Comparison of ENCODE assay signal across 9 cellular contexts in genomic region chr3:126083511-126083912, GRCh38. TPM values are rescaled to one million over a fixed set of nuclear protein-coding genes. Genes with fewer than 3 reads are reported as not detected.
DNase-seq lines count a peak whose midpoint lies in the region; ATAC-seq, FAIRE-seq and TF ChIP-seq lines count a peak whose summit lies in the region.
"Had no signal": no experiment of that assay in that cellular context is flagged by ENCODE, and none has a peak within 500 bp of the region (broad histone marks: within the 10 kb centered on the region; RNA-seq: fewer than 3 reads in every experiment).

No MANE protein-coding gene starts in this region.

- H3K14ac ChIP-seq in H1 (ENCODE audit: insufficient read length), result no peak overlapping the region

- H3K56ac ChIP-seq in H1 (replicated peaks; ENCODE audit: insufficient read length, low read depth, low read length), result no peak overlapping the region

- H3K4ac ChIP-seq in H1 (replicated peaks; ENCODE audit: insufficient read length, low read depth, low read length), result peak overlapping the region; percentile 53

- H4K91ac ChIP-seq in H1 (replicated peaks; ENCODE audit: insufficient read length, low read length), result no peak overlapping the region

- no peak overlapping the region for H2BK20ac ChIP-seq in H1 (ENCODE audit: low read length)

- no peak overlapping the region; the same call in 1 of the 2 replicates for H2AFZ ChIP-seq in H1 (ENCODE audit: low read length)

- H3K9ac ChIP-seq in H1 (replicated peaks in 1 of 4; ENCODE audit: extremely low read depth in 1 of 4, low read depth in 3 of 4, low read length in 3 of 4), result peak overlapping the region in 2 of 4 experiments; percentile 48 to 61; a peak in 4 of 7 replicates

- POLR2A ChIA-PET in activated B cell treated with CpG ODN at 0.5 μM for 24 hours (lab: Charles Lee) (interaction anchor here (0.6 to 1.3 kb wide), 5 partner anchors 7 to 1387 kb away, joined by 3 to 7 read pairs (median 3); partner anchors contain the start of gene ZXDC), H1 (lab: Charles Lee; ENCODE audit: partially characterized antibody) (interaction anchor here (0.7 kb wide), 1 partner anchor 120 kb away, joined by 3 read pairs; no protein-coding TSS in a partner anchor)

- H3K18ac ChIP-seq in H1 (ENCODE audit: extremely low read depth, low read length), result no peak overlapping the region

- H3K79me1 ChIP-seq in H1 (ENCODE audit: low read depth, low read length), result no peaks in the 10 kb centered on the region

- H2BK5ac ChIP-seq in H1 (ENCODE audit: low read depth, low read length), result peak overlapping the region; percentile 60; the same call in 1 of the 2 replicates

- no peak overlapping the region for H2BK15ac ChIP-seq in H1 (ENCODE audit: low read length)

- no peak overlapping the region for H2BK12ac ChIP-seq in H1 (ENCODE audit: low read depth, low read length)

- no peak overlapping the region for H3K23ac ChIP-seq in H1 (ENCODE audit: insufficient read length)

- H3K4me1 ChIP-seq in H1 (replicated peaks in 1 of 4; ENCODE audit: control insufficient read depth in 3 of 4, insufficient read depth in 4 of 4, low read length in 3 of 4), result no peaks in the 10 kb centered on the region

- CTCF ChIA-PET in activated B cell treated with CpG ODN at 0.5 μM for 24 hours (lab: Charles Lee) (no interaction called here), H1 (lab: Charles Lee; ENCODE audit: partially characterized antibody) (no interaction called here)

- no peaks in the 10 kb centered on the region; a peak in 1 of 8 replicates for H3K36me3 ChIP-seq in H1 (ENCODE audit: control insufficient read depth in 2 of 4, insufficient read depth in 4 of 4, low read length in 3 of 4)

- peaks cover 16% of the 10 kb centered on the region for H3K4me1 Mint-ChIP-seq in activated B cell treated with CpG ODN at 0.5 μM for 24 hours

- H3K27me3 Mint-ChIP-seq in activated B cell treated with CpG ODN at 0.5 μM for 24 hours, result no peaks in the 10 kb centered on the region

- H3K79me2 ChIP-seq in H1 (ENCODE audit: control insufficient read depth in 1 of 2, insufficient read depth in 2 of 2, low read length in 2 of 2), result no peaks in the 10 kb centered on the region

- peaks cover 4% of the 10 kb centered on the region; the same call in 1 of the 2 replicates for H3K23me2 ChIP-seq in H1 (ENCODE audit: low read depth, low read length)

- FAIRE-seq in H54 (lab: Jason Lieb, UNC) (no peak), H1 (lab: Jason Lieb, UNC) (no peak)
- FAIRE-seq: G401.6 had no signal

- TF ChIP-seq CTCF in activated B cell treated with CpG ODN at 0.5 μM for 24 hours (IDR thresholded peaks at IDR 0.05) (no peak), H1 (IDR thresholded peaks at IDR 0.05; ENCODE audit: control extremely low read depth in 1 of 3, insufficient read depth in 1 of 3, low read depth in 1 of 3, low read length in 3 of 3) (no peak)

- peak overlapping the region; percentile 80 for H4K8ac ChIP-seq in H1 (ENCODE audit: extremely low read depth, insufficient read depth, low read length)

- TF ChIP-seq EP300 in H1 (IDR thresholded peaks at IDR 0.05; ENCODE audit: borderline replicate concordance in 1 of 2, low read depth in 2 of 2, low read length in 2 of 2), result no peak

- no peak for TF ChIP-seq RAD21 in H1 (IDR thresholded peaks at IDR 0.05 in 1 of 2, conservative IDR thresholded peaks at IDR 0.05 in 1 of 2; ENCODE audit: low read depth in 2 of 2, low read length in 2 of 2)

- H4K20me1 ChIP-seq in H1 (replicated peaks in 1 of 2; ENCODE audit: control insufficient read depth in 1 of 2, insufficient read depth in 2 of 2, low read length in 2 of 2), result no peaks in the 10 kb centered on the region

- DNase-seq in NCI-H345 (lab: John Stamatoyannopoulos, UW) (peak; percentile 23), NCI-H345 treated with DMSO at 0.1 percent for 48 hours (lab: John Stamatoyannopoulos, UW; ENCODE audit: unreplicated experiment) (no peak), H54 (ENCODE audit: insufficient read length, low spot score) (peak; percentile 43), LHCN-M2 (ENCODE audit: low read depth) (peak; percentile 36), activated B cell treated with CpG ODN at 0.5 μM for 24 hours (no peak), H1 (ENCODE audit: low read depth in 1 of 2, low spot score in 2 of 2) (peak in 1 of 2 experiments; percentile 62), midbrain (lab: John Stamatoyannopoulos, UW) (peak; percentile 36), substantia nigra (lab: John Stamatoyannopoulos, UW) (peak in 9 of 49 donors; percentile 33 to 91 (median 47))

- H3K27ac Mint-ChIP-seq in activated B cell treated with CpG ODN at 0.5 μM for 24 hours, result peak overlapping the region; percentile 85

- no peaks in the 10 kb centered on the region; a peak in 1 of 7 replicates for H3K27me3 ChIP-seq in H1 (replicated peaks in 1 of 4; ENCODE audit: control insufficient read depth in 3 of 4, extremely low read depth in 1 of 4, insufficient read depth in 3 of 4, low read length in 3 of 4)

- peak overlapping the region; percentile 51 for H4K5ac ChIP-seq in H1 (ENCODE audit: insufficient read length, low read depth, low read length)

- H3K9me3 ChIP-seq in H1 (ENCODE audit: insufficient read depth in 2 of 2, low read depth in 1 of 2, low read length in 1 of 2), result peaks cover 8 to 17% of the 10 kb centered on the region in 2 experiments; a peak in 3 of 4 replicates

- no peak for TF ChIP-seq POLR2A in H54 (IDR thresholded peaks at IDR 0.05; ENCODE audit: low read depth, low read length)
- TF ChIP-seq POLR2A in H1 (IDR thresholded peaks at IDR 0.05; ENCODE audit: control extremely low read depth in 1 of 2, low read depth in 2 of 2, low read length in 2 of 2), result no peak

- peak overlapping the region; percentile 61 to 89 (median 66) for H3K4me3 ChIP-seq in H1 (ENCODE audit: extremely low read depth in 1 of 4, insufficient read depth in 2 of 4, low read depth in 3 of 4, low read length in 4 of 4)

- 2% methylated on average over 14 of the region's 30 CpGs; no CpG with 5 or more reads in 1 of the 2 experiments for WGBS in H1 (ENCODE audit: extremely low coverage in 1 of 2, insufficient coverage in 1 of 2, insufficient read length in 1 of 2, insufficient replicate concordance in 2 of 2, low coverage in 1 of 2, low lambda C conversion rate in 2 of 2, missing lambda C conversion rate in 1 of 2), 2 experiments

- H3K27ac ChIP-seq in H1 (ENCODE audit: low read depth, low read length) (no peak overlapping the region), substantia nigra (ENCODE audit: low read depth, low read length, poor library complexity, severe bottlenecking) (peak overlapping the region; percentile 77)

- peak overlapping the region; percentile 88 for H3K4me3 Mint-ChIP-seq in activated B cell treated with CpG ODN at 0.5 μM for 24 hours

- peak overlapping the region; percentile 56 to 85 for H3K4me2 ChIP-seq in H1 (ENCODE audit: insufficient read depth in 1 of 2, low read depth in 2 of 2, low read length in 2 of 2)

- H2AK5ac ChIP-seq in H1 (ENCODE audit: low read depth, low read length), result no peak overlapping the region

- peaks cover 2% of the 10 kb centered on the region for H3K9me3 Mint-ChIP-seq in activated B cell treated with CpG ODN at 0.5 μM for 24 hours

- no peak overlapping the region for H2BK120ac ChIP-seq in H1 (replicated peaks; ENCODE audit: low read depth, low read length)

- no peaks in the 10 kb centered on the region for H3K36me3 Mint-ChIP-seq in activated B cell treated with CpG ODN at 0.5 μM for 24 hours (ENCODE audit: low read depth)

- peak; percentile 53 for ATAC-seq in activated B cell treated with CpG ODN at 0.5 μM for 24 hours (ENCODE audit: low read depth)

- intact Hi-C loops in activated B cell treated with CpG ODN at 0.5 μM for 24 hours (cut with micrococcal nuclease), result loop anchor here (1.0 to 5.0 kb wide), 5 partner anchors 111 to 829 kb away; partner anchors contain the start of genes CHCHD6 and ZXDC

TF ChIP-seq in H1, 55 proteins besides CTCF, POLR2A, EP300 and RAD21:
- TF ChIP-seq JUND (IDR thresholded peaks at IDR 0.05; ENCODE audit: low read length) (no peak), SP1 (IDR thresholded peaks at IDR 0.05; ENCODE audit: low read depth, low read length) (no peak), TAF1 (IDR thresholded peaks at IDR 0.05; ENCODE audit: low read depth, low read length) (0 out of 2 replicates have a peak, but pooled peaks have one; percentile 18), KDM4A (IDR thresholded peaks at IDR 0.05; ENCODE audit: low read depth, low read length, severe bottlenecking) (peak; percentile 10), CTBP2 (IDR thresholded peaks at IDR 0.05; ENCODE audit: borderline replicate concordance, insufficient read depth, insufficient read length, low read length) (no peak)

RNA-seq across cellular contexts. Expression of gene SLC41A3, which starts 0.4 kb away (rescaled TPM):
- 41.2 and 45.6 TPM in 2 replicates for total RNA-seq in LHCN-M2 (2014; rRNA removed)
- 43.7 TPM for polyA plus RNA-seq in LHCN-M2 (2012)
- total RNA-seq in activated B cell treated with CpG ODN at 0.5 μM for 24 hours, result 34.8 and 36.2 TPM in 2 replicates
- total RNA-seq in H1 (2021; fragmentation: NEBNext Ultra II Directional; extraction: Animal tissue kit (Norgen Biotek cat#: 25700)), result 22.7 and 30.2 TPM in 2 replicates
- 56.4 and 70.1 TPM in 2 replicates for polyA plus RNA-seq in H1 (2011; rRNA removed)
- polyA plus RNA-seq in H1 (2011; cell fraction: cytosol; rRNA removed), result 57.6 TPM
- polyA plus RNA-seq in H1 (2011; cell fraction: nucleus; rRNA removed), result 94.1 TPM
- 22.8 to 34.2 TPM (median 32.2 TPM) in 4 replicates for polyA plus RNA-seq in H1 (2012, experiment 1 of 2)
- polyA plus RNA-seq in H1 (2012, experiment 2 of 2), result 36.8 TPM
- 38.6 TPM for polyA plus RNA-seq in H1 (2013, experiment 1 of 2)
- polyA plus RNA-seq in H1 (2013, experiment 2 of 2), result 42.0 TPM
- polyA minus RNA-seq in H1 (2011; rRNA and poly(A)+ RNA removed), result 48.7 and 58.0 TPM in 2 replicates
- 28.3 TPM for polyA minus RNA-seq in H1 (2011; cell fraction: cytosol; rRNA and poly(A)+ RNA removed)
- 44.6 TPM for polyA minus RNA-seq in H1 (2011; cell fraction: nucleus; rRNA and poly(A)+ RNA removed)

Comparison
In these comparisons a context has a peak if more than half of its experiments do, and no peak if none do; other contexts are left out.
1. DNase-seq: peak in NCI-H345 (single experiment), H54 (single experiment), LHCN-M2 (single experiment) and midbrain (single experiment); none in NCI-H345 treated with DMSO at 0.1 percent for 48 hours (single experiment) and activated B cell treated with CpG ODN at 0.5 μM for 24 hours (single experiment).